Comparison of ENCODE assay signal across 6 cellular contexts in genomic region chr19:49422407-49423277, GRCh38. TPM values are rescaled to one million over a fixed set of nuclear protein-coding genes. Genes with fewer than 3 reads are reported as not detected.
DNase-seq lines count a peak whose midpoint lies in the region; ATAC-seq and TF ChIP-seq lines count a peak whose summit lies in the region.

No MANE protein-coding gene starts in this region.

- no peak for ATAC-seq in HG03135 (IDR thresholded peaks at IDR 0.05; ENCODE audit: unreplicated experiment)

- peaks cover 100% of the 10 kb centered on the region for H3K27me3 ChIP-seq in left ventricle myocardium inferior (ENCODE audit: low read depth)

- H3K36me3 ChIP-seq in left ventricle myocardium inferior (no peaks in the 10 kb centered on the region), urinary bladder (ENCODE audit: insufficient read depth) (no peaks in the 10 kb centered on the region)

- H3K4me3 Mint-ChIP-seq in HFFc6, result peak overlapping the region; percentile 25; the same call in 1 of the 2 replicates

- no peaks in the 10 kb centered on the region; the same call in 1 of the 2 replicates for H3K36me3 Mint-ChIP-seq in HFFc6 (ENCODE audit: low read depth)

- WGBS in urinary bladder, result 3% methylated on average over 69 of the region's 69 CpGs

- H3K4me1 Mint-ChIP-seq in HFFc6 (ENCODE audit: low read depth), result peaks cover 11% of the 10 kb centered on the region

- H3K4me3 ChIP-seq in left ventricle myocardium inferior, result peak overlapping the region; percentile 56
- H3K4me3 ChIP-seq in urinary bladder (ENCODE audit: low read depth, low read length), result peak overlapping the region; percentile 3

- TF ChIP-seq CTCF in HFFc6 (IDR thresholded peaks at IDR 0.05) (peak; percentile 39), left ventricle myocardium inferior (IDR thresholded peaks at IDR 0.05; ENCODE audit: borderline replicate concordance) (peak; percentile 63)

- H3K27ac Mint-ChIP-seq in HFFc6, result no peak overlapping the region

- H3K27ac ChIP-seq in left ventricle myocardium inferior (replicated peaks), result no peak overlapping the region
- no peak overlapping the region for H3K27ac ChIP-seq in urinary bladder (ENCODE audit: low read depth)

- H3K9me3 Mint-ChIP-seq in HFFc6, result no peaks in the 10 kb centered on the region

- H3K27me3 Mint-ChIP-seq in HFFc6 (ENCODE audit: insufficient read depth), result peaks cover 82% of the 10 kb centered on the region

- no peak for DNase-seq in HFFc6
- DNase-seq in UCSD-AML1 (lab: John Stamatoyannopoulos, UW; ENCODE audit: unreplicated experiment), result peak; percentile 74
- DNase-seq in left ventricle myocardium inferior, result peak; percentile 38
- DNase-seq in AG08396 (ENCODE audit: low spot score), result no peak

- no peaks in the 10 kb centered on the region for H3K9me3 ChIP-seq in left ventricle myocardium inferior (replicated peaks)

- intact Hi-C loops in left ventricle myocardium inferior (cut with micrococcal nuclease), result no loop called here

- peaks cover 41% of the 10 kb centered on the region for H3K4me1 ChIP-seq in left ventricle myocardium inferior
- H3K4me1 ChIP-seq in urinary bladder (ENCODE audit: insufficient read depth), result no peaks in the 10 kb centered on the region

RNA-seq across cellular contexts. Expression of gene PTH2, which starts 0.6 kb away (rescaled TPM):
- total RNA-seq in HFFc6 (2021; fragmentation: NEBNext Ultra II Directional; extraction: Animal tissue kit (Norgen Biotek cat#: 25700)), result not detected
- total RNA-seq in left ventricle myocardium inferior, result not detected
- not detected for total RNA-seq in urinary bladder
- not detected for polyA plus RNA-seq in urinary bladder

RNA-seq across cellular contexts. Expression of gene GFY, which starts 2.5 kb away (rescaled TPM):
- total RNA-seq in HFFc6 (2021; fragmentation: NEBNext Ultra II Directional; extraction: Animal tissue kit (Norgen Biotek cat#: 25700)), result not detected
- total RNA-seq in left ventricle myocardium inferior (0.14 TPM), urinary bladder (not detected)
- polyA plus RNA-seq in urinary bladder, result not detected

RNA-seq across cellular contexts. Expression of gene SLC17A7, which starts 18.7 kb away (rescaled TPM):
- under 1 TPM in 5 of 6 experiments, not detected in 1; 0.05 to 0.17 (median 0.09) TPM for total RNA-seq in HFFc6 (2021; fragmentation: NEBNext Ultra II Directional; extraction: Animal tissue kit (Norgen Biotek cat#: 25700))
- total RNA-seq in left ventricle myocardium inferior, result 0.99 TPM
- 0.85 TPM for total RNA-seq in urinary bladder
- 2.1 TPM for polyA plus RNA-seq in urinary bladder

RNA-seq across cellular contexts. Expression of gene PIH1D1, which starts 29.0 kb away (rescaled TPM):
- 10 to 100 TPM; 55.8 to 65.6 (median 57.5) TPM for total RNA-seq in HFFc6 (2021; fragmentation: NEBNext Ultra II Directional; extraction: Animal tissue kit (Norgen Biotek cat#: 25700))
- total RNA-seq in left ventricle myocardium inferior, result 24.7 TPM
- total RNA-seq in urinary bladder, result 49.6 TPM
- polyA plus RNA-seq in urinary bladder, result 69.6 TPM

RNA-seq across cellular contexts. Expression of gene ALDH16A1, which starts 30.4 kb away (rescaled TPM):
- 10 to 100 TPM; 13.9 to 23.0 (median 19.8) TPM for total RNA-seq in HFFc6 (2021; fragmentation: NEBNext Ultra II Directional; extraction: Animal tissue kit (Norgen Biotek cat#: 25700))
- total RNA-seq in left ventricle myocardium inferior (9.6 TPM), urinary bladder (14.2 TPM)
- 34.7 TPM for polyA plus RNA-seq in urinary bladder

Comparison
In these comparisons a context has a peak if more than half of its experiments do, and no peak if none do; other contexts are left out.
1. DNase-seq: peak in UCSD-AML1 (single experiment) and left ventricle myocardium inferior (single experiment); none in HFFc6 (single experiment) and AG08396 (single experiment).